25 cellular contexts compared by ENCODE assay signal in genomic region chr6:113978084-113978675, GRCh38. TPM values are rescaled to one million over a fixed set of nuclear protein-coding genes. Genes with fewer than 3 reads are reported as not detected.
DNase-seq lines count a peak whose midpoint lies in the region; ATAC-seq, FAIRE-seq and TF ChIP-seq lines count a peak whose summit lies in the region.
"Had no signal": no experiment of that assay in that cellular context is flagged by ENCODE, and none has a peak within 500 bp of the region (broad histone marks: within the 10 kb centered on the region; RNA-seq: fewer than 3 reads in every experiment).

No MANE protein-coding gene starts in this region.

- FAIRE-seq in GM12878 (lab: Jason Lieb, UNC): no peak
- FAIRE-seq: HTR-8/SVneo had no signal

- H3K4me2 ChIP-seq in OCI-LY3 (ENCODE audit: low read length) (0 out of 2 replicates have a peak overlapping the region, but pooled peaks have one; percentile 34), GM12878 (ENCODE audit: control insufficient read depth, insufficient read depth) (no peak overlapping the region)
- H3K4me2 ChIP-seq: KMS-11 had no signal

- TF ChIP-seq RAD21 in GM12878 (IDR thresholded peaks at IDR 0.05; ENCODE audit: insufficient read depth, low read depth, low read length): no peak

- peak; percentile 42 for DNase-seq in SIG-M5 treated with dmso at 0.1 percent for 504 hours (lab: John Stamatoyannopoulos, UW; ENCODE audit: unreplicated experiment)
- DNase-seq in SIG-M5 (lab: John Stamatoyannopoulos, UW): no peak
- DNase-seq in GM12878 (ENCODE audit: low read depth, low spot score): no peak
- no peak for DNase-seq in stomach
- no peak for DNase-seq in HPDE6-E6E7 (ENCODE audit: extremely low spot score)
- DNase-seq in Right ventricle myocardium superior: no peak
- DNase-seq: AML-193; C1 segment of cervical spinal cord; Calu3; CD8-positive, alpha-beta memory T cell; DMS153; H7; NCI-H1092; NCI-H1436 treated with DMSO at 0.1 percent for 48 hours; NCI-H2029; NCI-H226; NCI-H524; NCI-H82; SJCRH30; T-helper 1 cell had no signal

- H3K36me3 ChIP-seq in OCI-LY3 (replicated peaks; ENCODE audit: low read depth, low read length) (no peaks in the 10 kb centered on the region), GM12878 (ENCODE audit: control insufficient read depth in 2 of 2, insufficient read depth in 2 of 2, low read length in 1 of 2) (no peaks in the 10 kb centered on the region), stomach (no peaks in the 10 kb centered on the region)
- H3K36me3 ChIP-seq: SJCRH30 had no signal

- intact Hi-C loops in GM12878 (cut with micrococcal nuclease; ENCODE audit: unreplicated experiment): no loop called here
- intact Hi-C loops in stomach (cut with DNase I; ENCODE audit: low total_unique reads): no loop called here
- intact Hi-C loops in Right ventricle myocardium superior (cut with DNase I): no loop called here

- H3K4me1 ChIP-seq in OCI-LY3 (ENCODE audit: low read length) (peaks cover 17% of the 10 kb centered on the region), GM12878 (ENCODE audit: control insufficient read depth, insufficient read depth, low read length) (no peaks in the 10 kb centered on the region), stomach (no peaks in the 10 kb centered on the region)
- H3K4me1 ChIP-seq: SJCRH30 had no signal

- RAD21 ChIA-PET in GM12878 (lab: Charles Lee; ENCODE audit: unreplicated experiment): no interaction called here

- CTCF ChIA-PET in GM12878 (lab: Yijun Ruan, JAX): no interaction called here

- no peaks in the 10 kb centered on the region for H3K27me3 ChIP-seq in OCI-LY3 (ENCODE audit: low read depth, low read length)
- H3K27me3 ChIP-seq in GM12878 (replicated peaks in 1 of 2; ENCODE audit: control insufficient read depth in 2 of 2, insufficient read depth in 2 of 2, low read length in 1 of 2): no peaks in the 10 kb centered on the region
- no peaks in the 10 kb centered on the region for H3K27me3 ChIP-seq in stomach
- H3K27me3 ChIP-seq: SJCRH30 had no signal

- in situ Hi-C loops in GM12878 (cut with MboI): no loop called here

- H2AFZ ChIP-seq in OCI-LY3 (ENCODE audit: low read depth, low read length) (no peak overlapping the region), GM12878 (ENCODE audit: control insufficient read depth, low read depth, low read length) (no peak overlapping the region)

- no TSS peak for BruUV-seq in GM12878 (replicated peaks; lab: Mats Ljungman, UMichigan)

- 63% methylated on average over 3 of the region's 3 CpGs for WGBS in GM12878 (ENCODE audit: insufficient coverage, insufficient replicate concordance, low lambda C conversion rate, missing lambda C conversion rate)
- 87 to 93% (median 92%) methylated on average over 3 of the region's 3 CpGs for WGBS in stomach, 5 donors

- no peak overlapping the region for H3K4me3 ChIP-seq in OCI-LY3 (ENCODE audit: low read length)
- no peak overlapping the region for H3K4me3 ChIP-seq in GM12878
- H3K4me3 ChIP-seq in stomach: no peak overlapping the region
- H3K4me3 ChIP-seq: SJCRH30 had no signal

- SMC1A ChIA-PET in GM12878 (lab: Charles Lee; ENCODE audit: uncharacterized antibody, unreplicated experiment): interaction anchor here (1.0 kb wide), 1 partner anchor 12 kb away, joined by 3 read pairs; no protein-coding TSS in a partner anchor

- ATAC-seq in GM12878 (no peak), HG02884 (IDR thresholded peaks at IDR 0.05; ENCODE audit: unreplicated experiment) (no peak), Right ventricle myocardium superior (ENCODE audit: poor library complexity) (no peak)

- no peak overlapping the region for H3K9ac ChIP-seq in OCI-LY3 (ENCODE audit: low read length)
- H3K9ac ChIP-seq in GM12878 (ENCODE audit: control insufficient read depth, insufficient read depth, low read length): no peak overlapping the region
- H3K9ac ChIP-seq: KMS-11 had no signal

- no peak for TF ChIP-seq EP300 in GM12878 (IDR thresholded peaks at IDR 0.05; ENCODE audit: borderline replicate concordance in 1 of 2, control insufficient read depth in 1 of 2, low read depth in 2 of 2, low read length in 2 of 2)
- TF ChIP-seq EP300 in stomach (IDR thresholded peaks at IDR 0.05): no peak

- no peak for TF ChIP-seq POLR2A in GM12878 (IDR thresholded peaks at IDR 0.05; ENCODE audit: low read depth, low read length)
- no peak for TF ChIP-seq POLR2A in stomach (IDR thresholded peaks at IDR 0.05)

- POLR2A ChIA-PET in GM12878 (lab: Charles Lee): no interaction called here

- TF ChIP-seq CTCF in OCI-LY3 (IDR thresholded peaks at IDR 0.05; ENCODE audit: low read depth, low read length) (no peak), GM12878 (IDR thresholded peaks at IDR 0.05 in 2 of 3, conservative IDR thresholded peaks at IDR 0.05 in 1 of 3; ENCODE audit: control insufficient read depth in 2 of 3, extremely low read depth in 1 of 3, insufficient read depth in 1 of 3, low read depth in 3 of 3, low read length in 3 of 3) (no peak), stomach (IDR thresholded peaks at IDR 0.05) (no peak)

- H4K20me1 ChIP-seq in OCI-LY3 (ENCODE audit: insufficient read depth, low read length) (no peaks in the 10 kb centered on the region), GM12878 (ENCODE audit: control insufficient read depth, insufficient read depth) (no peaks in the 10 kb centered on the region)

- H3K79me2 ChIP-seq in OCI-LY3 (ENCODE audit: low read length) (no peaks in the 10 kb centered on the region), GM12878 (ENCODE audit: control insufficient read depth, insufficient read depth, low read length) (no peaks in the 10 kb centered on the region)

- H3K9me3 ChIP-seq in OCI-LY3 (ENCODE audit: insufficient read depth, low read length) (no peaks in the 10 kb centered on the region), GM12878 (replicated peaks; ENCODE audit: control insufficient read depth, insufficient read depth, low read length) (no peaks in the 10 kb centered on the region), stomach (no peaks in the 10 kb centered on the region)
- H3K9me3 ChIP-seq: SJCRH30 had no signal

- H3K27ac ChIP-seq in OCI-LY3 (ENCODE audit: low read length): no peak overlapping the region
- H3K27ac ChIP-seq in GM12878 (ENCODE audit: control insufficient read depth, insufficient read depth): no peak overlapping the region
- no peak overlapping the region for H3K27ac ChIP-seq in stomach
- H3K27ac ChIP-seq: KMS-11, RWPE1, SJCRH30 had no signal

TF ChIP-seq in GM12878, 131 proteins besides CTCF, POLR2A, EP300 and RAD21:
- TF ChIP-seq SPI1 (IDR thresholded peaks at IDR 0.05; ENCODE audit: borderline replicate concordance, insufficient read depth, low read depth, low read length): peak; percentile 13; the same call in 1 of the 2 replicates
- no peak for TF ChIP-seq USF1 (IDR thresholded peaks at IDR 0.05; ENCODE audit: borderline replicate concordance, extremely low read length, insufficient read depth, low read depth, low read length)

RNA-seq across cellular contexts. Expression of gene HDAC2, which starts 7.2 kb away (rescaled TPM):
- 73.8 and 74.9 TPM in 2 replicates for total RNA-seq in GM12878 (2013; cell fraction: nucleolus; rRNA removed)
- total RNA-seq in GM12878 (2014; rRNA removed): 40.4 and 49.5 TPM in 2 replicates
- 87.0 and 89.1 TPM in 2 replicates for total RNA-seq in GM12878 (2014; rRNA removed; fragmentation: Illumina TruSeq; extraction: Trizol)
- 99.5 and 104 TPM in 2 replicates for total RNA-seq in GM12878 (2021)
- 33.5 TPM for polyA plus RNA-seq in GM12878 (2011; ENCODE audit: low read depth)
- 210 and 255 TPM in 2 replicates for polyA plus RNA-seq in GM12878 (2011; rRNA removed)
- polyA plus RNA-seq in GM12878 (2011; cell fraction: cytosol; rRNA removed): 69.5 and 102 TPM in 2 replicates
- 48.0 and 64.8 TPM in 2 replicates for polyA plus RNA-seq in GM12878 (2011; cell fraction: nucleus; rRNA removed)
- polyA plus RNA-seq in GM12878 (2012): 69.4 and 98.7 TPM in 2 replicates
- polyA plus RNA-seq in GM12878 (2014; fragmentation: Illumina TruSeq; extraction: Trizol): 130 and 154 TPM in 2 replicates
- 10 to 100 TPM; 45.3 to 88.7 TPM for polyA plus RNA-seq in GM12878 (2014; fragmentation: Nextera tagmentation; extraction: Ambion mirVana)
- 120 and 129 TPM in 2 replicates for polyA plus RNA-seq in GM12878 (2014; rRNA removed)
- polyA plus RNA-seq in GM12878 (2016; fragmentation: Nextera tagmentation; extraction: Ambion mirVana): 100 to 1,000 TPM; 157 to 158 TPM
- polyA minus RNA-seq in GM12878 (2011; rRNA and poly(A)+ RNA removed): 131 and 274 TPM in 2 replicates
- 40.1 and 64.0 TPM in 2 replicates for polyA minus RNA-seq in GM12878 (2011; cell fraction: cytosol; rRNA and poly(A)+ RNA removed)
- polyA minus RNA-seq in GM12878 (2011; cell fraction: nucleus; rRNA and poly(A)+ RNA removed): 28.5 and 58.1 TPM in 2 replicates
- total RNA-seq in stomach: 100 to 1,000 TPM in 1 of 5 donors, 10 to 100 TPM in 4; 11.0 to 106 (median 65.6) TPM
- polyA plus RNA-seq in stomach: 10 to 100 TPM; 53.4 to 61.3 (median 53.5) TPM
- total RNA-seq in Right ventricle myocardium superior: 41.0 TPM
